ENCODE assay signal across 13 cellular contexts in the genomic region with DNA sequence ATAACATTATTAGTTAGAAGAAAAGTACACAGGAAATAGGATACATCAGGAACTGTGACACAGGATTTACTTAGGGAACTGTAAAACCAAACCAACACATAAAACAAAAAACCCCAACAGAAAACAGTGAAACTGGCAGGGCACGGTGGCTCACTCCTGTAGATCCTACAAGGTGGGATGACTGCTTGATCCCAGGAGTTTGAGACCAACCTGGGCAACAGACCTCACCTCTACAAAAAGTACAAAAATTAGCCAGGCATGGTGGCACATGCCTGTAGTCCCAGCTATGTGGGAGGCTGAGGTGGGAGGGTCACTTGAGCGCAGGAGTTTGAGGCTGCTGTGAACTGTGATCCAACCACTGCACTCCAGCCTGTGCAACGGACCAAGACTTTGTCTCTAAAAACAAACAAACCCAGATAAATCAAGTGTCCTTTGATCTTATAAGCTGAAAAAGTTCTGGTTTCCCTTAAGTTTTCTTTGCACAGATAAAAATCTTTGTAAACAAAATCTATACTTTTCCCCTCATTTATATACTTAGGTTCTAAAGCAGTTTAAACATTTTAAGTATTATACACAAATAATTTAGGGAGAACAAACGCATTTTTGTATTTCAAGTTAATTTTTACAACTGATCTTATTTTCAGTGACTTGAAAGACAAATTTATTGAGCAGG.
DNase-seq lines count a peak whose midpoint lies in the region; ATAC-seq and TF ChIP-seq lines count a peak whose summit lies in the region.
"Had no signal": no experiment of that assay in that cellular context is flagged by ENCODE, and none has a peak within 500 bp of the region (broad histone marks: within the 10 kb centered on the region; RNA-seq: fewer than 3 reads in every experiment).

No MANE protein-coding gene starts in this region.

- H3K4me1 ChIP-seq in CD8-positive, alpha-beta memory T cell (ENCODE audit: insufficient read depth, low read length) = peaks cover 8% of the 10 kb centered on the region
- H3K4me1 ChIP-seq: SJCRH30 had no signal

- no peaks in the 10 kb centered on the region for H3K9me3 Mint-ChIP-seq in activated CD4-positive, alpha-beta T cell treated with anti-CD3 and anti-CD28 coated beads for 36 hours (ENCODE audit: low read depth)
- no peaks in the 10 kb centered on the region for H3K9me3 Mint-ChIP-seq in CD8-positive, alpha-beta memory T cell
- no peaks in the 10 kb centered on the region for H3K9me3 Mint-ChIP-seq in activated naive CD8-positive, alpha-beta T cell treated with anti-CD3 and anti-CD28 coated beads for 36 hours
- no peaks in the 10 kb centered on the region for H3K9me3 Mint-ChIP-seq in natural killer cell treated with Interleukin-12 subunit alpha and Interleukin-12 subunit beta and Interleukin-15 and Interleukin-18, amount 100 ng/mL, for 72 hours

- in situ Hi-C loops in brain microvascular endothelial cell (cut with HindIII; ENCODE audit: low pct_ligation_motif_present, low sequenced_read_pairs) = no loop called here

- H3K36me3 Mint-ChIP-seq in activated CD4-positive, alpha-beta T cell treated with anti-CD3 and anti-CD28 coated beads for 36 hours (ENCODE audit: low read depth) = peaks cover 25% of the 10 kb centered on the region
- peaks cover 9 to 94% (median 14%) of the 10 kb centered on the region in 3 donors for H3K36me3 Mint-ChIP-seq in CD8-positive, alpha-beta memory T cell
- H3K36me3 Mint-ChIP-seq in activated naive CD8-positive, alpha-beta T cell treated with anti-CD3 and anti-CD28 coated beads for 36 hours = peaks cover 18% of the 10 kb centered on the region
- peaks cover 24% of the 10 kb centered on the region for H3K36me3 Mint-ChIP-seq in natural killer cell treated with Interleukin-12 subunit alpha and Interleukin-12 subunit beta and Interleukin-15 and Interleukin-18, amount 100 ng/mL, for 72 hours

- H3K4me3 Mint-ChIP-seq in activated CD4-positive, alpha-beta T cell treated with anti-CD3 and anti-CD28 coated beads for 36 hours = no peak overlapping the region
- no peak overlapping the region for H3K4me3 Mint-ChIP-seq in CD8-positive, alpha-beta memory T cell
- H3K4me3 Mint-ChIP-seq in activated naive CD8-positive, alpha-beta T cell treated with anti-CD3 and anti-CD28 coated beads for 36 hours = no peak overlapping the region
- no peak overlapping the region for H3K4me3 Mint-ChIP-seq in natural killer cell treated with Interleukin-12 subunit alpha and Interleukin-12 subunit beta and Interleukin-15 and Interleukin-18, amount 100 ng/mL, for 72 hours

- peaks cover 14% of the 10 kb centered on the region for H3K4me1 Mint-ChIP-seq in activated CD4-positive, alpha-beta T cell treated with anti-CD3 and anti-CD28 coated beads for 36 hours
- peaks cover 5 to 19% (median 18%) of the 10 kb centered on the region in 3 donors for H3K4me1 Mint-ChIP-seq in CD8-positive, alpha-beta memory T cell
- H3K4me1 Mint-ChIP-seq in activated naive CD8-positive, alpha-beta T cell treated with anti-CD3 and anti-CD28 coated beads for 36 hours = peaks cover 10% of the 10 kb centered on the region
- peaks cover 6 to 10% of the 10 kb centered on the region in 2 donors for H3K4me1 Mint-ChIP-seq in natural killer cell treated with Interleukin-12 subunit alpha and Interleukin-12 subunit beta and Interleukin-15 and Interleukin-18, amount 100 ng/mL, for 72 hours (ENCODE audit: low read depth in 2 of 2)

- ATAC-seq in activated CD4-positive, alpha-beta T cell treated with anti-CD3 and anti-CD28 coated beads for 36 hours = peak; percentile 12
- ATAC-seq in natural killer cell treated with Interleukin-12 subunit alpha and Interleukin-12 subunit beta and Interleukin-15 and Interleukin-18, amount 100 ng/mL, for 72 hours = no peak
- no peak for ATAC-seq in HG03139 (IDR thresholded peaks at IDR 0.05; ENCODE audit: unreplicated experiment)

- intact Hi-C loops in activated CD4-positive, alpha-beta T cell treated with anti-CD3 and anti-CD28 coated beads for 36 hours (cut with DNase I, micrococcal nuclease) = no loop called here

- no peaks in the 10 kb centered on the region for H3K27me3 Mint-ChIP-seq in activated CD4-positive, alpha-beta T cell treated with anti-CD3 and anti-CD28 coated beads for 36 hours
- H3K27me3 Mint-ChIP-seq in CD8-positive, alpha-beta memory T cell = no peaks in the 10 kb centered on the region
- no peaks in the 10 kb centered on the region for H3K27me3 Mint-ChIP-seq in activated naive CD8-positive, alpha-beta T cell treated with anti-CD3 and anti-CD28 coated beads for 36 hours
- no peaks in the 10 kb centered on the region for H3K27me3 Mint-ChIP-seq in natural killer cell treated with Interleukin-12 subunit alpha and Interleukin-12 subunit beta and Interleukin-15 and Interleukin-18, amount 100 ng/mL, for 72 hours

- no peaks in the 10 kb centered on the region for H3K9me3 ChIP-seq in CD8-positive, alpha-beta memory T cell (ENCODE audit: low read length)
- H3K9me3 ChIP-seq: SJCRH30 had no signal

- H3K36me3 ChIP-seq in CD8-positive, alpha-beta memory T cell (ENCODE audit: insufficient read depth, low read length) = peaks cover 9% of the 10 kb centered on the region
- H3K36me3 ChIP-seq in brain microvascular endothelial cell (replicated peaks) = peaks cover 49% of the 10 kb centered on the region

- CTCF ChIA-PET in activated CD4-positive, alpha-beta T cell treated with anti-CD3 and anti-CD28 coated beads for 36 hours (lab: Charles Lee) = interaction anchor here (0.5 to 1.9 kb wide), 9 partner anchors 19 to 273 kb away, joined by 3 to 7 read pairs (median 4); no protein-coding TSS in a partner anchor
- CTCF ChIA-PET in CD8-positive, alpha-beta memory T cell (lab: Charles Lee) = no interaction called here

- H3K27ac ChIP-seq in CD8-positive, alpha-beta memory T cell (ENCODE audit: low read depth, low read length) = no peak overlapping the region
- no peak overlapping the region for H3K27ac ChIP-seq in brain microvascular endothelial cell
- H3K27ac ChIP-seq: SJCRH30 had no signal

- no peak for TF ChIP-seq CTCF in brain microvascular endothelial cell (IDR thresholded peaks at IDR 0.05; ENCODE audit: low read depth, low read length, missing control alignments)

- POLR2A ChIA-PET in activated CD4-positive, alpha-beta T cell treated with anti-CD3 and anti-CD28 coated beads for 36 hours (lab: Charles Lee) = no interaction called here
- POLR2A ChIA-PET in CD8-positive, alpha-beta memory T cell (lab: Charles Lee) = no interaction called here

- H3K27ac Mint-ChIP-seq in activated CD4-positive, alpha-beta T cell treated with anti-CD3 and anti-CD28 coated beads for 36 hours = peak overlapping the region; percentile 94
- H3K27ac Mint-ChIP-seq in CD8-positive, alpha-beta memory T cell = peak overlapping the region in 6 of 8 donors; percentile 36 to 85 (median 50)
- H3K27ac Mint-ChIP-seq in activated naive CD8-positive, alpha-beta T cell treated with anti-CD3 and anti-CD28 coated beads for 36 hours = peak overlapping the region; percentile 88
- peak overlapping the region; percentile 49 to 73 for H3K27ac Mint-ChIP-seq in natural killer cell treated with Interleukin-12 subunit alpha and Interleukin-12 subunit beta and Interleukin-15 and Interleukin-18, amount 100 ng/mL, for 72 hours

- DNase-seq in activated CD4-positive, alpha-beta T cell treated with anti-CD3 and anti-CD28 coated beads for 36 hours = no peak
- DNase-seq in activated CD4-positive, alpha-beta T cell treated with anti-CD3 and anti-CD28 coated beads, Interleukin-2, amount 50 U/mL, for 4 hours = no peak
- no peak for DNase-seq in CD8-positive, alpha-beta memory T cell
- no peak for DNase-seq in activated naive CD8-positive, alpha-beta T cell treated with anti-CD3 and anti-CD28 coated beads for 36 hours
- DNase-seq in natural killer cell treated with Interleukin-12 subunit alpha and Interleukin-12 subunit beta and Interleukin-15 and Interleukin-18, amount 100 ng/mL, for 72 hours (ENCODE audit: low spot score) = no peak
- DNase-seq in NCI-H345 treated with DMSO at 0.1 percent for 48 hours (lab: John Stamatoyannopoulos, UW; ENCODE audit: unreplicated experiment) (no peak), brain microvascular endothelial cell (no peak)
- DNase-seq: ACHN; activated T-cell treated with anti-CD3 and anti-CD28 coated beads, Interleukin-2, amount 50 U/mL, for 1 hour; NCI-H1092 treated with DMSO at 0.1 percent for 48 hours; NCI-H2227 treated with DMSO at 0.1 percent for 48 hours; SJCRH30 had no signal

- no peak overlapping the region for H3K4me3 ChIP-seq in CD8-positive, alpha-beta memory T cell (ENCODE audit: low read length)
- no peak overlapping the region for H3K4me3 ChIP-seq in brain microvascular endothelial cell (ENCODE audit: low read depth, low read length)
- H3K4me3 ChIP-seq: SJCRH30 had no signal

- no peaks in the 10 kb centered on the region for H3K27me3 ChIP-seq in CD8-positive, alpha-beta memory T cell (ENCODE audit: insufficient read depth, low read length, poor library complexity, severe bottlenecking)
- H3K27me3 ChIP-seq in brain microvascular endothelial cell (replicated peaks) = no peaks in the 10 kb centered on the region
- H3K27me3 ChIP-seq: SJCRH30 had no signal
